ENCODE assay signal across 1 cellular context in the genomic region with DNA sequence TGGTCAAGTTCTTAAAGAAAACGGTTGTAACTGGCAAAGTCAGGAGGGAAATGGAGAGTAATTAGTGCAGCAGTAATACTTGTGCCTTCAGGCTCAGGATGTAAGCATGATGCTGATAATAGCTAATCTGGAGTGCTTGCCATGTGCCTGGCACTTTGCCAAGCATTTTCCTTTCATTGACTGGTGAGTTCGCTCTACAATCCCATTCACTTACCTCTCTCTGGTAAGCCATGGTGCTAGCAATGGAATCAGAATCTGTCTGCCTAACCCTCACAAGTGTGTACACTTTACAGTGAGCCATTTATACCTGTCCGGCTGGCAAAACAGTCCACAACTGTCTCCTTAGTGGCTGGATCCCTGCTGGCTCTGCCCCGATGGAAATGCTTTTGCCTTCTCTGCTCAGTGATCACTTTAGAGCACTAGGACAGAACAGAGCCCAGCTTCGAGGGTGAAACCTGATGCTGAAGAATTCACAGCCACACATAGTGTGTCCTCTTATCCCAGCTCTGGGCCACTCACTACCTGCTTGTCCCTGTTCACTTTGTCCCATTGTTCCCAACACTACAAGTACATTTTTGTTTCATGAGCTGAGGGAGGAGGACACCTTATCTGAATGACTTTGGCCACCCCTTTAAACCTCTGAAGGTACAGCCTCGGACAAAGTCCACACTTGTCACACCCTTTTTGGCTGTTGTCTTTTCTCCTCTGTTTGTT.
TF ChIP-seq lines count a peak whose summit lies in the region.

No MANE protein-coding gene starts in this region.

TF ChIP-seq in HepG2, 621 proteins besides CTCF, POLR2A, EP300 and RAD21 (continued from another document and continues in another):
- TF ChIP-seq, protein P1, sequence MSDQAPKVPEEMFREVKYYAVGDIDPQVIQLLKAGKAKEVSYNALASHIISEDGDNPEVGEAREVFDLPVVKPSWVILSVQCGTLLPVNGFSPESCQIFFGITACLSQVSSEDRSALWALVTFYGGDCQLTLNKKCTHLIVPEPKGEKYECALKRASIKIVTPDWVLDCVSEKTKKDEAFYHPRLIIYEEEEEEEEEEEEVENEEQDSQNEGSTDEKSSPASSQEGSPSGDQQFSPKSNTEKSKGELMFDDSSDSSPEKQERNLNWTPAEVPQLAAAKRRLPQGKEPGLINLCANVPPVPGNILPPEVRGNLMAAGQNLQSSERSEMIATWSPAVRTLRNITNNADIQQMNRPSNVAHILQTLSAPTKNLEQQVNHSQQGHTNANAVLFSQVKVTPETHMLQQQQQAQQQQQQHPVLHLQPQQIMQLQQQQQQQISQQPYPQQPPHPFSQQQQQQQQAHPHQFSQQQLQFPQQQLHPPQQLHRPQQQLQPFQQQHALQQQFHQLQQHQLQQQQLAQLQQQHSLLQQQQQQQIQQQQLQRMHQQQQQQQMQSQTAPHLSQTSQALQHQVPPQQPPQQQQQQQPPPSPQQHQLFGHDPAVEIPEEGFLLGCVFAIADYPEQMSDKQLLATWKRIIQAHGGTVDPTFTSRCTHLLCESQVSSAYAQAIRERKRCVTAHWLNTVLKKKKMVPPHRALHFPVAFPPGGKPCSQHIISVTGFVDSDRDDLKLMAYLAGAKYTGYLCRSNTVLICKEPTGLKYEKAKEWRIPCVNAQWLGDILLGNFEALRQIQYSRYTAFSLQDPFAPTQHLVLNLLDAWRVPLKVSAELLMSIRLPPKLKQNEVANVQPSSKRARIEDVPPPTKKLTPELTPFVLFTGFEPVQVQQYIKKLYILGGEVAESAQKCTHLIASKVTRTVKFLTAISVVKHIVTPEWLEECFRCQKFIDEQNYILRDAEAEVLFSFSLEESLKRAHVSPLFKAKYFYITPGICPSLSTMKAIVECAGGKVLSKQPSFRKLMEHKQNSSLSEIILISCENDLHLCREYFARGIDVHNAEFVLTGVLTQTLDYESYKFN (CRISPR knock-in tag; conservative IDR thresholded peaks at IDR 0.05), result peak; percentile 42
- TF ChIP-seq SMAD1 (CRISPR knock-in tag; IDR thresholded peaks at IDR 0.05; ENCODE audit: borderline replicate concordance, low read depth) (no peak), NFE2 (CRISPR knock-in tag; IDR thresholded peaks at IDR 0.05) (no peak), ASH2L (IDR thresholded peaks at IDR 0.05; ENCODE audit: insufficient read length, low read depth, low read length) (peak; percentile 35), BRCA1 (CRISPR knock-in tag; IDR thresholded peaks at IDR 0.05) (no peak), HDAC2 (CRISPR knock-in tag; IDR thresholded peaks at IDR 0.05) (peak; percentile 61; the same call in 1 of the 2 replicates), MXI1 (IDR thresholded peaks at IDR 0.05; ENCODE audit: borderline replicate concordance, low read depth, low read length) (no peak), ZNF792 (CRISPR knock-in tag; IDR thresholded peaks at IDR 0.05) (0 out of 2 replicates have a peak, but pooled peaks have one; percentile 14), SETDB1 (CRISPR knock-in tag; IDR thresholded peaks at IDR 0.05; ENCODE audit: borderline replicate concordance) (no peak), SOX6 (IDR thresholded peaks at IDR 0.05) (no peak), SOX6 (CRISPR knock-in tag; IDR thresholded peaks at IDR 0.05) (peak; percentile 88), SP4 (CRISPR knock-in tag; IDR thresholded peaks at IDR 0.05) (peak; percentile 54; the same call in 1 of the 2 replicates), ZNF124 (CRISPR knock-in tag; IDR thresholded peaks at IDR 0.05) (0 out of 2 replicates have a peak, but pooled peaks have one; percentile 47), ATF7-NPFF (CRISPR knock-in tag; IDR thresholded peaks at IDR 0.05; ENCODE audit: low read depth) (no peak), ZNF788 (CRISPR knock-in tag; IDR thresholded peaks at IDR 0.05; ENCODE audit: borderline replicate concordance) (no peak), ZNF816 (CRISPR knock-in tag; IDR thresholded peaks at IDR 0.05; ENCODE audit: borderline replicate concordance) (no peak), IRX3 (CRISPR knock-in tag; IDR thresholded peaks at IDR 0.05; ENCODE audit: borderline replicate concordance, low read depth) (no peak), LCORL (IDR thresholded peaks at IDR 0.05) (peak; percentile 97), LCORL (CRISPR knock-in tag; IDR thresholded peaks at IDR 0.05) (peak; percentile 48; the same call in 1 of the 2 replicates), MIXL1 (CRISPR knock-in tag; IDR thresholded peaks at IDR 0.05) (no peak), NCOR1 (IDR thresholded peaks at IDR 0.05; ENCODE audit: borderline replicate concordance, low read length) (0 out of 2 replicates have a peak, but pooled peaks have one; percentile 48), NFE2L2 (IDR thresholded peaks at IDR 0.05; ENCODE audit: low read length) (no peak), ZNF224 (CRISPR knock-in tag; IDR thresholded peaks at IDR 0.05) (no peak), ZNF878 (CRISPR knock-in tag; IDR thresholded peaks at IDR 0.05) (no peak), ZNF253 (CRISPR knock-in tag; IDR thresholded peaks at IDR 0.05; ENCODE audit: borderline replicate concordance) (no peak), ATM (IDR thresholded peaks at IDR 0.05; ENCODE audit: borderline replicate concordance) (no peak), NBN (conservative IDR thresholded peaks at IDR 0.05) (no peak), NR2F1 (CRISPR knock-in tag; IDR thresholded peaks at IDR 0.05) (no peak), ZNF337 (CRISPR knock-in tag; IDR thresholded peaks at IDR 0.05; ENCODE audit: borderline replicate concordance, low read depth) (no peak), ZBTB21 (CRISPR knock-in tag; IDR thresholded peaks at IDR 0.05) (no peak), POGZ (CRISPR knock-in tag; IDR thresholded peaks at IDR 0.05) (no peak), ZNF121 (CRISPR knock-in tag; IDR thresholded peaks at IDR 0.05) (peak; percentile 96), ZFY (CRISPR knock-in tag; IDR thresholded peaks at IDR 0.05) (peak; percentile 23; the same call in 1 of the 2 replicates), ZBTB38 (CRISPR knock-in tag; IDR thresholded peaks at IDR 0.05) (no peak), SOX5 (CRISPR knock-in tag; IDR thresholded peaks at IDR 0.05; ENCODE audit: borderline replicate concordance) (peak; percentile 89), ZNF431 (CRISPR knock-in tag; IDR thresholded peaks at IDR 0.05; ENCODE audit: borderline replicate concordance, low read depth) (no peak)
- TF ChIP-seq, protein P2, sequence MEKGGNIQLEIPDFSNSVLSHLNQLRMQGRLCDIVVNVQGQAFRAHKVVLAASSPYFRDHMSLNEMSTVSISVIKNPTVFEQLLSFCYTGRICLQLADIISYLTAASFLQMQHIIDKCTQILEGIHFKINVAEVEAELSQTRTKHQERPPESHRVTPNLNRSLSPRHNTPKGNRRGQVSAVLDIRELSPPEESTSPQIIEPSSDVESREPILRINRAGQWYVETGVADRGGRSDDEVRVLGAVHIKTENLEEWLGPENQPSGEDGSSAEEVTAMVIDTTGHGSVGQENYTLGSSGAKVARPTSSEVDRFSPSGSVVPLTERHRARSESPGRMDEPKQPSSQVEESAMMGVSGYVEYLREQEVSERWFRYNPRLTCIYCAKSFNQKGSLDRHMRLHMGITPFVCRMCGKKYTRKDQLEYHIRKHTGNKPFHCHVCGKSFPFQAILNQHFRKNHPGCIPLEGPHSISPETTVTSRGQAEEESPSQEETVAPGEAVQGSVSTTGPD (CRISPR knock-in tag; IDR thresholded peaks at IDR 0.05), result no peak
- TF ChIP-seq, protein P3, sequence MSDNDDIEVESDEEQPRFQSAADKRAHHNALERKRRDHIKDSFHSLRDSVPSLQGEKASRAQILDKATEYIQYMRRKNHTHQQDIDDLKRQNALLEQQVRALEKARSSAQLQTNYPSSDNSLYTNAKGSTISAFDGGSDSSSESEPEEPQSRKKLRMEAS (IDR thresholded peaks at IDR 0.05), result 0 out of 2 replicates have a peak, but pooled peaks have one; percentile 0
- TF ChIP-seq, protein P4, sequence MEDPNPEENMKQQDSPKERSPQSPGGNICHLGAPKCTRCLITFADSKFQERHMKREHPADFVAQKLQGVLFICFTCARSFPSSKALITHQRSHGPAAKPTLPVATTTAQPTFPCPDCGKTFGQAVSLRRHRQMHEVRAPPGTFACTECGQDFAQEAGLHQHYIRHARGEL (CRISPR knock-in tag; IDR thresholded peaks at IDR 0.05), result no peak
- TF ChIP-seq, protein P5, sequence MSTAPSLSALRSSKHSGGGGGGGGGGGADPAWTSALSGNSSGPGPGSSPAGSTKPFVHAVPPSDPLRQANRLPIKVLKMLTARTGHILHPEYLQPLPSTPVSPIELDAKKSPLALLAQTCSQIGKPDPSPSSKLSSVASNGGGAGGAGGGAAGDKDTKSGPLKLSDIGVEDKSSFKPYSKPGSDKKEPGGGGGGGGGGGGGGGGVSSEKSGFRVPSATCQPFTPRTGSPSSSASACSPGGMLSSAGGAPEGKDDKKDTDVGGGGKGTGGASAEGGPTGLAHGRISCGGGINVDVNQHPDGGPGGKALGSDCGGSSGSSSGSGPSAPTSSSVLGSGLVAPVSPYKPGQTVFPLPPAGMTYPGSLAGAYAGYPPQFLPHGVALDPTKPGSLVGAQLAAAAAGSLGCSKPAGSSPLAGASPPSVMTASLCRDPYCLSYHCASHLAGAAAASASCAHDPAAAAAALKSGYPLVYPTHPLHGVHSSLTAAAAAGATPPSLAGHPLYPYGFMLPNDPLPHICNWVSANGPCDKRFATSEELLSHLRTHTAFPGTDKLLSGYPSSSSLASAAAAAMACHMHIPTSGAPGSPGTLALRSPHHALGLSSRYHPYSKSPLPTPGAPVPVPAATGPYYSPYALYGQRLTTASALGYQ (CRISPR knock-in tag; IDR thresholded peaks at IDR 0.05), result no peak
- TF ChIP-seq, protein P6, sequence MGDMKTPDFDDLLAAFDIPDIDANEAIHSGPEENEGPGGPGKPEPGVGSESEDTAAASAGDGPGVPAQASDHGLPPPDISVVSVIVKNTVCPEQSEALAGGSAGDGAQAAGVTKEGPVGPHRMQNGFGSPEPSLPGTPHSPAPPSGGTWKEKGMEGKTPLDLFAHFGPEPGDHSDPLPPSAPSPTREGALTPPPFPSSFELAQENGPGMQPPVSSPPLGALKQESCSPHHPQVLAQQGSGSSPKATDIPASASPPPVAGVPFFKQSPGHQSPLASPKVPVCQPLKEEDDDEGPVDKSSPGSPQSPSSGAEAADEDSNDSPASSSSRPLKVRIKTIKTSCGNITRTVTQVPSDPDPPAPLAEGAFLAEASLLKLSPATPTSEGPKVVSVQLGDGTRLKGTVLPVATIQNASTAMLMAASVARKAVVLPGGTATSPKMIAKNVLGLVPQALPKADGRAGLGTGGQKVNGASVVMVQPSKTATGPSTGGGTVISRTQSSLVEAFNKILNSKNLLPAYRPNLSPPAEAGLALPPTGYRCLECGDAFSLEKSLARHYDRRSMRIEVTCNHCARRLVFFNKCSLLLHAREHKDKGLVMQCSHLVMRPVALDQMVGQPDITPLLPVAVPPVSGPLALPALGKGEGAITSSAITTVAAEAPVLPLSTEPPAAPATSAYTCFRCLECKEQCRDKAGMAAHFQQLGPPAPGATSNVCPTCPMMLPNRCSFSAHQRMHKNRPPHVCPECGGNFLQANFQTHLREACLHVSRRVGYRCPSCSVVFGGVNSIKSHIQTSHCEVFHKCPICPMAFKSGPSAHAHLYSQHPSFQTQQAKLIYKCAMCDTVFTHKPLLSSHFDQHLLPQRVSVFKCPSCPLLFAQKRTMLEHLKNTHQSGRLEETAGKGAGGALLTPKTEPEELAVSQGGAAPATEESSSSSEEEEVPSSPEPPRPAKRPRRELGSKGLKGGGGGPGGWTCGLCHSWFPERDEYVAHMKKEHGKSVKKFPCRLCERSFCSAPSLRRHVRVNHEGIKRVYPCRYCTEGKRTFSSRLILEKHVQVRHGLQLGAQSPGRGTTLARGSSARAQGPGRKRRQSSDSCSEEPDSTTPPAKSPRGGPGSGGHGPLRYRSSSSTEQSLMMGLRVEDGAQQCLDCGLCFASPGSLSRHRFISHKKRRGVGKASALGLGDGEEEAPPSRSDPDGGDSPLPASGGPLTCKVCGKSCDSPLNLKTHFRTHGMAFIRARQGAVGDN (CRISPR knock-in tag; IDR thresholded peaks at IDR 0.05), result no peak
- TF ChIP-seq, protein P7, sequence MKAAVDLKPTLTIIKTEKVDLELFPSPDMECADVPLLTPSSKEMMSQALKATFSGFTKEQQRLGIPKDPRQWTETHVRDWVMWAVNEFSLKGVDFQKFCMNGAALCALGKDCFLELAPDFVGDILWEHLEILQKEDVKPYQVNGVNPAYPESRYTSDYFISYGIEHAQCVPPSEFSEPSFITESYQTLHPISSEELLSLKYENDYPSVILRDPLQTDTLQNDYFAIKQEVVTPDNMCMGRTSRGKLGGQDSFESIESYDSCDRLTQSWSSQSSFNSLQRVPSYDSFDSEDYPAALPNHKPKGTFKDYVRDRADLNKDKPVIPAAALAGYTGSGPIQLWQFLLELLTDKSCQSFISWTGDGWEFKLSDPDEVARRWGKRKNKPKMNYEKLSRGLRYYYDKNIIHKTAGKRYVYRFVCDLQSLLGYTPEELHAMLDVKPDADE (CRISPR knock-in tag; IDR thresholded peaks at IDR 0.05), result no peak
- TF ChIP-seq, protein P8, sequence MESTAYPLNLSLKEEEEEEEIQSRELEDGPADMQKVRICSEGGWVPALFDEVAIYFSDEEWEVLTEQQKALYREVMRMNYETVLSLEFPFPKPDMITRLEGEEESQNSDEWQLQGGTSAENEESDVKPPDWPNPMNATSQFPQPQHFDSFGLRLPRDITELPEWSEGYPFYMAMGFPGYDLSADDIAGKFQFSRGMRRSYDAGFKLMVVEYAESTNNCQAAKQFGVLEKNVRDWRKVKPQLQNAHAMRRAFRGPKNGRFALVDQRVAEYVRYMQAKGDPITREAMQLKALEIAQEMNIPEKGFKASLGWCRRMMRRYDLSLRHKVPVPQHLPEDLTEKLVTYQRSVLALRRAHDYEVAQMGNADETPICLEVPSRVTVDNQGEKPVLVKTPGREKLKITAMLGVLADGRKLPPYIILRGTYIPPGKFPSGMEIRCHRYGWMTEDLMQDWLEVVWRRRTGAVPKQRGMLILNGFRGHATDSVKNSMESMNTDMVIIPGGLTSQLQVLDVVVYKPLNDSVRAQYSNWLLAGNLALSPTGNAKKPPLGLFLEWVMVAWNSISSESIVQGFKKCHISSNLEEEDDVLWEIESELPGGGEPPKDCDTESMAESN (CRISPR knock-in tag; conservative IDR thresholded peaks at IDR 0.05), result 0 out of 2 replicates have a peak, but pooled peaks have one; percentile 25
- TF ChIP-seq, protein P9, sequence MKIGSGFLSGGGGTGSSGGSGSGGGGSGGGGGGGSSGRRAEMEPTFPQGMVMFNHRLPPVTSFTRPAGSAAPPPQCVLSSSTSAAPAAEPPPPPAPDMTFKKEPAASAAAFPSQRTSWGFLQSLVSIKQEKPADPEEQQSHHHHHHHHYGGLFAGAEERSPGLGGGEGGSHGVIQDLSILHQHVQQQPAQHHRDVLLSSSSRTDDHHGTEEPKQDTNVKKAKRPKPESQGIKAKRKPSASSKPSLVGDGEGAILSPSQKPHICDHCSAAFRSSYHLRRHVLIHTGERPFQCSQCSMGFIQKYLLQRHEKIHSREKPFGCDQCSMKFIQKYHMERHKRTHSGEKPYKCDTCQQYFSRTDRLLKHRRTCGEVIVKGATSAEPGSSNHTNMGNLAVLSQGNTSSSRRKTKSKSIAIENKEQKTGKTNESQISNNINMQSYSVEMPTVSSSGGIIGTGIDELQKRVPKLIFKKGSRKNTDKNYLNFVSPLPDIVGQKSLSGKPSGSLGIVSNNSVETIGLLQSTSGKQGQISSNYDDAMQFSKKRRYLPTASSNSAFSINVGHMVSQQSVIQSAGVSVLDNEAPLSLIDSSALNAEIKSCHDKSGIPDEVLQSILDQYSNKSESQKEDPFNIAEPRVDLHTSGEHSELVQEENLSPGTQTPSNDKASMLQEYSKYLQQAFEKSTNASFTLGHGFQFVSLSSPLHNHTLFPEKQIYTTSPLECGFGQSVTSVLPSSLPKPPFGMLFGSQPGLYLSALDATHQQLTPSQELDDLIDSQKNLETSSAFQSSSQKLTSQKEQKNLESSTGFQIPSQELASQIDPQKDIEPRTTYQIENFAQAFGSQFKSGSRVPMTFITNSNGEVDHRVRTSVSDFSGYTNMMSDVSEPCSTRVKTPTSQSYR (CRISPR knock-in tag; IDR thresholded peaks at IDR 0.05; ENCODE audit: borderline replicate concordance), result no peak
